11 cellular contexts compared by ENCODE assay signal in genomic region chr3:172065534-172065933, GRCh38. TPM values are rescaled to one million over a fixed set of nuclear protein-coding genes. Genes with fewer than 3 reads are reported as not detected.
DNase-seq lines count a peak whose midpoint lies in the region; ATAC-seq and TF ChIP-seq lines count a peak whose summit lies in the region.
"Had no signal": no experiment of that assay in that cellular context is flagged by ENCODE, and none has a peak within 500 bp of the region (broad histone marks: within the 10 kb centered on the region; RNA-seq: fewer than 3 reads in every experiment).

No MANE protein-coding gene starts in this region.

- H3K4me3 ChIP-seq in osteoblast (ENCODE audit: insufficient read depth, low read length) = no peak overlapping the region
- no peak overlapping the region for H3K4me3 ChIP-seq in spleen
- H3K4me3 ChIP-seq: SJSA1 had no signal

- WGBS in spleen, 5 donors = 15 to 42% (median 26%) methylated on average over 1 of the region's 1 CpG

- H3K36me3 ChIP-seq in osteoblast (ENCODE audit: insufficient read depth, low read length) = peaks cover 16% of the 10 kb centered on the region
- no peaks in the 10 kb centered on the region for H3K36me3 ChIP-seq in spleen

- H3K27ac ChIP-seq in osteoblast (ENCODE audit: low read depth, low read length) (peak overlapping the region; percentile 80), spleen (peak overlapping the region in 4 of 8 donors; percentile 14 to 34 (median 26))

- H3K4me1 ChIP-seq in osteoblast (ENCODE audit: insufficient read depth, low read length) (peaks cover 64% of the 10 kb centered on the region), spleen (peaks cover 8 to 98% (median 65%) of the 10 kb centered on the region in 6 donors)

- peak overlapping the region; percentile 29 for H3K4me2 ChIP-seq in osteoblast (ENCODE audit: insufficient read depth, low read length)

- TF ChIP-seq POLR2A in spleen (IDR thresholded peaks at IDR 0.05) = no peak

- DNase-seq in EH (ENCODE audit: low read depth) = peak; percentile 76
- peak; percentile 5 for DNase-seq in NCI-H524 treated with DMSO at 0.1 percent for 48 hours (lab: John Stamatoyannopoulos, UW)
- peak; percentile 55 to 92 for DNase-seq in dermis microvascular lymphatic vessel endothelial cell (ENCODE audit: low read depth in 2 of 2)
- DNase-seq in osteoblast (ENCODE audit: insufficient read length, low spot score, missing footprints) = no peak
- no peak for DNase-seq in spleen
- no peak for DNase-seq in NCI-H2029 treated with DMSO at 0.1 percent for 48 hours (lab: John Stamatoyannopoulos, UW)
- no peak for DNase-seq in activated CD4-positive, alpha-beta T cell treated with anti-CD3 and anti-CD28 coated beads, Interleukin-2, amount 50 U/mL, for 4 hours
- DNase-seq: activated T-cell treated with anti-CD3 and anti-CD28 coated beads, Interleukin-2, amount 50 U/mL, for 72 hours; DMS53 had no signal

- H3K79me2 ChIP-seq in osteoblast (ENCODE audit: insufficient read depth, low read length) = peaks cover 97% of the 10 kb centered on the region

- H4K20me1 ChIP-seq in osteoblast (ENCODE audit: insufficient read depth, low read length) = peaks cover 88% of the 10 kb centered on the region

- TF ChIP-seq CTCF in osteoblast (IDR thresholded peaks at IDR 0.05; ENCODE audit: extremely low read depth, low read depth, low read length) (no peak), spleen (IDR thresholded peaks at IDR 0.05 in 8 of 11, conservative IDR thresholded peaks at IDR 0.05 in 3 of 11) (no peak)

- H3K27me3 ChIP-seq in osteoblast (ENCODE audit: insufficient read depth, low read length) = no peaks in the 10 kb centered on the region
- H3K27me3 ChIP-seq in spleen (replicated peaks in 1 of 7) = peaks cover 0 to 4% (median 0%) of the 10 kb centered on the region in 7 donors
- H3K27me3 ChIP-seq: SJSA1 had no signal

- intact Hi-C loops in spleen (cut with DNase I; ENCODE audit: low total_unique reads) = no loop called here

- H3K9me3 ChIP-seq in osteoblast (ENCODE audit: low read depth, low read length) (no peaks in the 10 kb centered on the region), spleen (no peaks in the 10 kb centered on the region)
- H3K9me3 ChIP-seq: SJSA1 had no signal

- H2AFZ ChIP-seq in osteoblast (ENCODE audit: low read length) = no peak overlapping the region

- ATAC-seq in HG03045 (IDR thresholded peaks at IDR 0.05; ENCODE audit: unreplicated experiment) = no peak
- ATAC-seq: activated T-cell treated with anti-CD3 and anti-CD28 coated beads, Interleukin-2, amount 50 U/mL, for 72 hours had no signal

RNA-seq across cellular contexts. Expression of gene FNDC3B, which starts 26.2 kb away (rescaled TPM):
- total RNA-seq in dermis microvascular lymphatic vessel endothelial cell (71.8 and 101 TPM in 2 replicates), osteoblast (179 TPM in 2 replicates), spleen (100 to 1,000 TPM in 6 of 7 donors, 10 to 100 TPM in 1; 88.8 to 149 (median 110) TPM)
- polyA plus RNA-seq in spleen = 1 to 10 TPM; 3.1 to 9.1 (median 4.5) TPM

Comparison
In these comparisons a context has a peak if more than half of its experiments do, and no peak if none do; other contexts are left out.
1. DNase-seq: peak in EH (single experiment), NCI-H524 treated with DMSO at 0.1 percent for 48 hours (single experiment) and dermis microvascular lymphatic vessel endothelial cell (2 of 2); none in osteoblast (single experiment), spleen (single experiment), NCI-H2029 treated with DMSO at 0.1 percent for 48 hours (single experiment) and activated CD4-positive, alpha-beta T cell treated with anti-CD3 and anti-CD28 coated beads, Interleukin-2, amount 50 U/mL, for 4 hours (0 of 2).